In genomic region chr2:73979021-73979420, GRCh38 we compare ENCODE assay signal across 9 cellular contexts. TPM values are rescaled to one million over a fixed set of nuclear protein-coding genes. Genes with fewer than 3 reads are reported as not detected.
DNase-seq lines count a peak whose midpoint lies in the region; ATAC-seq and TF ChIP-seq lines count a peak whose summit lies in the region.
"Had no signal": no experiment of that assay in that cellular context is flagged by ENCODE, and none has a peak within 500 bp of the region (broad histone marks: within the 10 kb centered on the region; RNA-seq: fewer than 3 reads in every experiment).

No MANE protein-coding gene starts in this region.

- peaks cover 3% of the 10 kb centered on the region for H3K36me3 Mint-ChIP-seq in T-helper 2 cell treated with Interferon-gamma antibody and Interleukin-4, amounts not matched to agents 5 μg/mL and 100 μg/mL, for 36 hours (ENCODE audit: low read depth)
- H3K36me3 Mint-ChIP-seq in activated naive CD8-positive, alpha-beta T cell = no peaks in the 10 kb centered on the region
- H3K36me3 Mint-ChIP-seq in glutamatergic neuron (ENCODE audit: unreplicated experiment) = peaks cover 4% of the 10 kb centered on the region

- no peak for TF ChIP-seq CTCF in suprapubic skin (IDR thresholded peaks at IDR 0.05)
- no peak for TF ChIP-seq CTCF in glutamatergic neuron (IDR thresholded peaks at IDR 0.05; ENCODE audit: partially characterized antibody, unreplicated experiment)

- DNase-seq in T-helper 2 cell treated with Interferon-gamma antibody and Interleukin-4, amounts not matched to agents 5 μg/mL and 100 μg/mL, for 36 hours (ENCODE audit: low spot score) = peak; percentile 71
- peak; percentile 37 for DNase-seq in stimulated activated CD8-positive, alpha-beta memory T cell treated with anti-CD3 and anti-CD28 coated beads, Interleukin-15, amount 100 ng/mL, for 1 hour (ENCODE audit: low read depth)
- DNase-seq in OCI-M1 (lab: John Stamatoyannopoulos, UW) = no peak
- DNase-seq in NCI-H187 (lab: John Stamatoyannopoulos, UW) = no peak
- DNase-seq in suprapubic skin (ENCODE audit: low spot score in 2 of 2) = no peak
- no peak for DNase-seq in glutamatergic neuron

- no peaks in the 10 kb centered on the region for H3K9me3 Mint-ChIP-seq in T-helper 2 cell treated with Interferon-gamma antibody and Interleukin-4, amounts not matched to agents 5 μg/mL and 100 μg/mL, for 36 hours
- H3K9me3 Mint-ChIP-seq in activated naive CD8-positive, alpha-beta T cell (ENCODE audit: low read depth) = no peaks in the 10 kb centered on the region
- H3K9me3 Mint-ChIP-seq in glutamatergic neuron (ENCODE audit: unreplicated experiment) = peaks cover 5% of the 10 kb centered on the region

- no peaks in the 10 kb centered on the region for H3K27me3 ChIP-seq in suprapubic skin
- H3K27me3 ChIP-seq: uterus had no signal

- WGBS in suprapubic skin = 54% methylated on average over 5 of the region's 5 CpGs

- peak overlapping the region; percentile 59 for H3K4me3 Mint-ChIP-seq in T-helper 2 cell treated with Interferon-gamma antibody and Interleukin-4, amounts not matched to agents 5 μg/mL and 100 μg/mL, for 36 hours
- peak overlapping the region; percentile 78 for H3K4me3 Mint-ChIP-seq in activated naive CD8-positive, alpha-beta T cell
- no peak overlapping the region for H3K4me3 Mint-ChIP-seq in glutamatergic neuron (ENCODE audit: unreplicated experiment)

- no peak for TF ChIP-seq EP300 in suprapubic skin (IDR thresholded peaks at IDR 0.05)

- H3K4me1 Mint-ChIP-seq in T-helper 2 cell treated with Interferon-gamma antibody and Interleukin-4, amounts not matched to agents 5 μg/mL and 100 μg/mL, for 36 hours (ENCODE audit: low read depth) = peaks cover 62% of the 10 kb centered on the region
- peaks cover 83% of the 10 kb centered on the region for H3K4me1 Mint-ChIP-seq in activated naive CD8-positive, alpha-beta T cell (ENCODE audit: low read depth)
- H3K4me1 Mint-ChIP-seq in glutamatergic neuron (ENCODE audit: low read depth, unreplicated experiment) = peaks cover 20% of the 10 kb centered on the region

- H3K36me3 ChIP-seq in suprapubic skin = no peaks in the 10 kb centered on the region
- H3K36me3 ChIP-seq: uterus had no signal

- H3K27ac ChIP-seq in suprapubic skin = no peak overlapping the region
- H3K27ac ChIP-seq: uterus had no signal

- H3K4me3 ChIP-seq in suprapubic skin = no peak overlapping the region
- H3K4me3 ChIP-seq: uterus had no signal

- peak overlapping the region; percentile 45 for H3K27ac Mint-ChIP-seq in T-helper 2 cell treated with Interferon-gamma antibody and Interleukin-4, amounts not matched to agents 5 μg/mL and 100 μg/mL, for 36 hours
- peak overlapping the region; percentile 84 for H3K27ac Mint-ChIP-seq in activated naive CD8-positive, alpha-beta T cell
- no peak overlapping the region for H3K27ac Mint-ChIP-seq in glutamatergic neuron (ENCODE audit: unreplicated experiment)

- H3K4me1 ChIP-seq in suprapubic skin = peaks cover 52% of the 10 kb centered on the region

- no peak for TF ChIP-seq POLR2A in suprapubic skin (IDR thresholded peaks at IDR 0.05)

- H3K27me3 Mint-ChIP-seq in T-helper 2 cell treated with Interferon-gamma antibody and Interleukin-4, amounts not matched to agents 5 μg/mL and 100 μg/mL, for 36 hours (ENCODE audit: low read depth) = no peaks in the 10 kb centered on the region
- H3K27me3 Mint-ChIP-seq in activated naive CD8-positive, alpha-beta T cell = no peaks in the 10 kb centered on the region
- H3K27me3 Mint-ChIP-seq in glutamatergic neuron (ENCODE audit: unreplicated experiment) = peaks cover 12% of the 10 kb centered on the region

- H3K9me3 ChIP-seq in suprapubic skin = no peaks in the 10 kb centered on the region
- H3K9me3 ChIP-seq: uterus had no signal

- ATAC-seq in GM18909 (IDR thresholded peaks at IDR 0.05; ENCODE audit: poor library complexity, unreplicated experiment) = peak; percentile 50

RNA-seq across cellular contexts. Expression of gene TET3, which starts 5.7 kb away (rescaled TPM):
- total RNA-seq in suprapubic skin = 10 to 100 TPM; 53.6 to 75.3 (median 58.4) TPM
- 92.4 TPM for total RNA-seq in glutamatergic neuron (ENCODE audit: unreplicated experiment)

RNA-seq across cellular contexts. Expression of gene DGUOK, which starts 52.3 kb away (rescaled TPM):
- total RNA-seq in suprapubic skin (10 to 100 TPM; 26.2 to 74.9 (median 48.1) TPM), glutamatergic neuron (ENCODE audit: unreplicated experiment) (96.8 TPM)

Comparison
In these comparisons a context has a peak if more than half of its experiments do, and no peak if none do; other contexts are left out.
1. DNase-seq: peak in T-helper 2 cell treated with Interferon-gamma antibody and Interleukin-4, amounts not matched to agents 5 μg/mL and 100 μg/mL, for 36 hours (single experiment) and stimulated activated CD8-positive, alpha-beta memory T cell treated with anti-CD3 and anti-CD28 coated beads, Interleukin-15, amount 100 ng/mL, for 1 hour (single experiment); none in OCI-M1 (single experiment), NCI-H187 (0 of 2), suprapubic skin (0 of 2) and glutamatergic neuron (single experiment).